In the genomic region with DNA sequence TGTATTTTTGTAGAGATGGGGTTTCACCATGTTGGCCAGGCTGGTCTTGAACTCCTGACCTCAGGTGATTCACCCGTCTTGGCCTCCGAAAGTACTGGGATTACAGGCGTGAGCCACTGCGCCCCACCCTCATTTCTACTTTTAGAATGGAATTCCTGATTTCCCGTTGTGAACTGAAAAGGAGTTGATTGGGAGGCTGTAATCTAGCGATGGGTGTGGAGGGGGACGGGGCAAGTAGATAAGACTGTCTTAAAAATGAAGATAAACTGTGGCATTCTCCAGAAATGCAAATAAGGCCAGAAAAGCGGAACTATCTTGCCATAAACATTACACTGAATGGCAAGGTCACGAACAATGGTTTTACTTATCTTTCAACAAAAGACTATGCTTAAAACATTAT, we compare ENCODE assay signal across 22 cellular contexts.
"Had no signal": no experiment of that assay in that cellular context is flagged by ENCODE, and none has a peak within 500 bp of the region (broad histone marks: within the 10 kb centered on the region; RNA-seq: fewer than 3 reads in every experiment).

No MANE protein-coding gene starts in this region.

- H3K4me3 ChIP-seq: left ventricle myocardium inferior, lung, pancreas, smooth muscle cell, suprapubic skin, tibial artery, upper lobe of right lung, vagina had no signal

- H3K4me2 ChIP-seq: smooth muscle cell had no signal

- H3K27ac ChIP-seq: foreskin keratinocyte, left ventricle myocardium inferior, pancreas, suprapubic skin, tibial artery, upper lobe of right lung, vagina had no signal

- ATAC-seq: foreskin keratinocyte; left cardiac atrium; pancreas; stimulated activated effector memory CD8-positive, alpha-beta T cell treated with anti-CD3 and anti-CD28 coated beads, Interleukin-12 subunit alpha, Interleukin-12 subunit beta, amount 100 ng/mL, for 72 hours; stimulated activated naive CD8-positive, alpha-beta T cell treated with anti-CD3 and anti-CD28 coated beads, Interleukin-15, Interleukin-2, amounts not matched to agents 100 U/mL and 50 U/mL, for 24 hours; upper lobe of right lung had no signal

- H3K36me3 ChIP-seq: left ventricle myocardium inferior, pancreas, suprapubic skin, tibial artery, upper lobe of right lung, vagina had no signal

- DNase-seq: effector CD4-positive, alpha-beta T cell; endodermal cell; erythroblast; foreskin keratinocyte; kidney; left cardiac atrium; left ventricle myocardium inferior; mesenchymal stem cell; naive B cell; occipital lobe; pancreas; right cardiac atrium; stimulated activated CD4-positive, alpha-beta T cell treated with anti-CD3 and anti-CD28 coated beads, Interleukin-2, amount 100 ng/mL, for 48 hours; stimulated activated CD8-positive, alpha-beta memory T cell treated with anti-CD3 and anti-CD28 coated beads, Interleukin-4, amount 100 ng/mL, for 48 hours; stimulated activated naive CD8-positive, alpha-beta T cell treated with anti-CD3 and anti-CD28 coated beads, Interleukin-15, Interleukin-2, amounts not matched to agents 100 U/mL and 50 U/mL, for 24 hours; tibial artery; upper lobe of right lung had no signal

- H3K4me1 ChIP-seq: pancreas, tibial artery, vagina had no signal

- H3K27me3 ChIP-seq: foreskin keratinocyte, pancreas, suprapubic skin, tibial artery, upper lobe of right lung, vagina had no signal
